In genomic region chr2:70141754-70142589, GRCh38 we compare ENCODE assay signal across 1 cellular context.
A peak's percentile ranks its signal among the peaks of the same experiment; 100 is the strongest.
TF ChIP-seq lines count a peak whose summit lies in the region.

No MANE protein-coding gene starts in this region.

TF ChIP-seq in GM12878, 131 proteins besides CTCF, POLR2A, EP300 and RAD21 (continued from another document):
- TF ChIP-seq, protein P1, sequence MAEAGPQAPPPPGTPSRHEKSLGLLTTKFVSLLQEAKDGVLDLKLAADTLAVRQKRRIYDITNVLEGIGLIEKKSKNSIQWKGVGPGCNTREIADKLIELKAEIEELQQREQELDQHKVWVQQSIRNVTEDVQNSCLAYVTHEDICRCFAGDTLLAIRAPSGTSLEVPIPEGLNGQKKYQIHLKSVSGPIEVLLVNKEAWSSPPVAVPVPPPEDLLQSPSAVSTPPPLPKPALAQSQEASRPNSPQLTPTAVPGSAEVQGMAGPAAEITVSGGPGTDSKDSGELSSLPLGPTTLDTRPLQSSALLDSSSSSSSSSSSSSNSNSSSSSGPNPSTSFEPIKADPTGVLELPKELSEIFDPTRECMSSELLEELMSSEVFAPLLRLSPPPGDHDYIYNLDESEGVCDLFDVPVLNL (IDR thresholded peaks at IDR 0.05; ENCODE audit: low read depth, low read length): no peak
- TF ChIP-seq SMC3 (IDR thresholded peaks at IDR 0.05; ENCODE audit: borderline replicate concordance, low read length): no peak
- no peak for TF ChIP-seq ASH2L (IDR thresholded peaks at IDR 0.05; ENCODE audit: borderline replicate concordance, low read depth)
- TF ChIP-seq, protein P2, sequence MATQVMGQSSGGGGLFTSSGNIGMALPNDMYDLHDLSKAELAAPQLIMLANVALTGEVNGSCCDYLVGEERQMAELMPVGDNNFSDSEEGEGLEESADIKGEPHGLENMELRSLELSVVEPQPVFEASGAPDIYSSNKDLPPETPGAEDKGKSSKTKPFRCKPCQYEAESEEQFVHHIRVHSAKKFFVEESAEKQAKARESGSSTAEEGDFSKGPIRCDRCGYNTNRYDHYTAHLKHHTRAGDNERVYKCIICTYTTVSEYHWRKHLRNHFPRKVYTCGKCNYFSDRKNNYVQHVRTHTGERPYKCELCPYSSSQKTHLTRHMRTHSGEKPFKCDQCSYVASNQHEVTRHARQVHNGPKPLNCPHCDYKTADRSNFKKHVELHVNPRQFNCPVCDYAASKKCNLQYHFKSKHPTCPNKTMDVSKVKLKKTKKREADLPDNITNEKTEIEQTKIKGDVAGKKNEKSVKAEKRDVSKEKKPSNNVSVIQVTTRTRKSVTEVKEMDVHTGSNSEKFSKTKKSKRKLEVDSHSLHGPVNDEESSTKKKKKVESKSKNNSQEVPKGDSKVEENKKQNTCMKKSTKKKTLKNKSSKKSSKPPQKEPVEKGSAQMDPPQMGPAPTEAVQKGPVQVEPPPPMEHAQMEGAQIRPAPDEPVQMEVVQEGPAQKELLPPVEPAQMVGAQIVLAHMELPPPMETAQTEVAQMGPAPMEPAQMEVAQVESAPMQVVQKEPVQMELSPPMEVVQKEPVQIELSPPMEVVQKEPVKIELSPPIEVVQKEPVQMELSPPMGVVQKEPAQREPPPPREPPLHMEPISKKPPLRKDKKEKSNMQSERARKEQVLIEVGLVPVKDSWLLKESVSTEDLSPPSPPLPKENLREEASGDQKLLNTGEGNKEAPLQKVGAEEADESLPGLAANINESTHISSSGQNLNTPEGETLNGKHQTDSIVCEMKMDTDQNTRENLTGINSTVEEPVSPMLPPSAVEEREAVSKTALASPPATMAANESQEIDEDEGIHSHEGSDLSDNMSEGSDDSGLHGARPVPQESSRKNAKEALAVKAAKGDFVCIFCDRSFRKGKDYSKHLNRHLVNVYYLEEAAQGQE (IDR thresholded peaks at IDR 0.05; ENCODE audit: low read depth, low read length): no peak
- peak; percentile 26 for TF ChIP-seq MYC (IDR thresholded peaks at IDR 0.05; ENCODE audit: insufficient read depth, insufficient read length, insufficient replicate concordance, low read length, severe bottlenecking)
- peak; percentile 88 for TF ChIP-seq NR2F1 (conservative IDR thresholded peaks at IDR 0.05)
- peak; percentile 79 for TF ChIP-seq GATAD2B (conservative IDR thresholded peaks at IDR 0.05; ENCODE audit: low read depth)
- TF ChIP-seq ETV6 (conservative IDR thresholded peaks at IDR 0.05 in 1 of 2, IDR thresholded peaks at IDR 0.05 in 1 of 2; ENCODE audit: borderline replicate concordance in 1 of 2, low read depth in 1 of 2): no peak
- TF ChIP-seq NRF1 (conservative IDR thresholded peaks at IDR 0.05; ENCODE audit: low read depth, low read length): no peak
